21 cellular contexts compared by ENCODE assay signal in genomic region chr11:78820722-78821121, GRCh38.
DNase-seq lines count a peak whose midpoint lies in the region; ATAC-seq, FAIRE-seq and TF ChIP-seq lines count a peak whose summit lies in the region.
"Had no signal": no experiment of that assay in that cellular context is flagged by ENCODE, and none has a peak within 500 bp of the region (broad histone marks: within the 10 kb centered on the region; RNA-seq: fewer than 3 reads in every experiment).

No MANE protein-coding gene starts in this region.

- H3K27ac ChIP-seq in IMR-90 (ENCODE audit: insufficient read depth, low read length) = peak overlapping the region; percentile 54; the same call in 1 of the 2 replicates
- peak overlapping the region; percentile 59 to 73 (median 64) for H3K27ac ChIP-seq in thyroid gland
- H3K27ac ChIP-seq in small intestine (ENCODE audit: low read depth in 1 of 2, low read length in 1 of 2) = no peak overlapping the region

- H4K8ac ChIP-seq in IMR-90 (ENCODE audit: low read depth in 2 of 2, low read length in 2 of 2) = no peak overlapping the region; a peak in 1 of 4 replicates

- intact Hi-C loops in IMR-90 (cut with micrococcal nuclease) (loop anchor here (1.0 kb wide), 1 partner anchor 19 kb away; no protein-coding TSS in a partner anchor), thyroid gland (cut with DNase I) (loop anchor here (10.0 kb wide), 2 partner anchors 76 to 166 kb away; no protein-coding TSS in a partner anchor)

- H3K9me3 Mint-ChIP-seq in brain = no peaks in the 10 kb centered on the region
- no peaks in the 10 kb centered on the region for H3K9me3 Mint-ChIP-seq in osteocyte (ENCODE audit: unreplicated experiment)
- H3K9me3 Mint-ChIP-seq: CD8-positive, alpha-beta memory T cell; HFFc6; IgD-negative memory B cell had no signal

- no peak for TF ChIP-seq POLR2A in IMR-90 (IDR thresholded peaks at IDR 0.05; ENCODE audit: low read depth, low read length)
- no peak for TF ChIP-seq POLR2A in thyroid gland (IDR thresholded peaks at IDR 0.05)

- no peak overlapping the region for H3K56ac ChIP-seq in IMR-90 (ENCODE audit: extremely low read depth, insufficient read depth, low read length)

- peak overlapping the region; percentile 84 for H2BK20ac ChIP-seq in IMR-90 (ENCODE audit: low read depth, low read length)

- H3K4me2 ChIP-seq in IMR-90 (ENCODE audit: low read depth, low read length) = no peak overlapping the region

- H3K18ac ChIP-seq in IMR-90 (ENCODE audit: low read depth, low read length) = peak overlapping the region; percentile 94

- H3K4me1 Mint-ChIP-seq in brain (peaks cover 24% of the 10 kb centered on the region), osteocyte (ENCODE audit: unreplicated experiment) (peaks cover 47% of the 10 kb centered on the region)
- H3K4me1 Mint-ChIP-seq: CD4-positive, CD25-positive, alpha-beta regulatory T cell; CD8-positive, alpha-beta memory T cell; IgD-negative memory B cell had no signal

- no peak overlapping the region for H2AK5ac ChIP-seq in IMR-90 (ENCODE audit: low read depth, low read length)

- no peak for FAIRE-seq in small intestine (lab: Jason Lieb, UNC)
- FAIRE-seq: D721Med, G401.6, GM12891, GM18507, HTR-8/SVneo had no signal

- peak overlapping the region; percentile 78 for H4K5ac ChIP-seq in IMR-90 (ENCODE audit: low read depth, low read length)

- peaks cover 2% of the 10 kb centered on the region for H3K9me1 ChIP-seq in IMR-90 (ENCODE audit: insufficient read depth, low read length)

- dilution Hi-C loops in IMR-90 (cut with HindIII; ENCODE audit: low sequenced_read_pairs, unreplicated experiment) = no loop called here

- no peak overlapping the region for H3K9ac ChIP-seq in IMR-90 (ENCODE audit: low read depth, low read length)

- peak overlapping the region; percentile 66 for H2BK5ac ChIP-seq in IMR-90 (ENCODE audit: low read depth, low read length, poor library complexity, severe bottlenecking)

- H3K27ac Mint-ChIP-seq in brain = peak overlapping the region in 3 of 5 experiments; percentile 14 to 68 (median 64)
- H3K27ac Mint-ChIP-seq in osteocyte (ENCODE audit: unreplicated experiment) = peak overlapping the region; percentile 18
- H3K27ac Mint-ChIP-seq: CD4-positive, CD25-positive, alpha-beta regulatory T cell; CD8-positive, alpha-beta memory T cell; IgD-negative memory B cell had no signal

- no peak for TF ChIP-seq RAD21 in IMR-90 (IDR thresholded peaks at IDR 0.05; ENCODE audit: low read length)

- H3K36me3 Mint-ChIP-seq in brain (no peaks in the 10 kb centered on the region), osteocyte (ENCODE audit: unreplicated experiment) (no peaks in the 10 kb centered on the region)
- H3K36me3 Mint-ChIP-seq: CD4-positive, CD25-positive, alpha-beta regulatory T cell; CD8-positive, alpha-beta memory T cell; IgD-negative memory B cell had no signal

- DNase-seq in IMR-90 (no peak), osteocyte (ENCODE audit: extremely low spot score, unreplicated experiment) (no peak), thyroid gland (peak; percentile 76 to 82), NCI-H510A (lab: John Stamatoyannopoulos, UW) (no peak), D341Med (ENCODE audit: low spot score) (no peak), small intestine (no peak)
- DNase-seq: BE2C; CD4-positive, CD25-positive, alpha-beta regulatory T cell; CD8-positive, alpha-beta memory T cell; COR-L47; GOT3; H7; HFFc6 had no signal

- BruUV-seq in IMR-90 (replicated peaks; lab: Mats Ljungman, UMichigan) = no TSS peak

- H3K4me3 ChIP-seq in IMR-90 (ENCODE audit: insufficient read depth, low read depth, low read length) (no peak overlapping the region), thyroid gland (replicated peaks in 1 of 3) (no peak overlapping the region), small intestine (ENCODE audit: low read depth in 1 of 2, low read length in 2 of 2) (no peak overlapping the region)

- no peaks in the 10 kb centered on the region for H3K79me1 ChIP-seq in IMR-90 (ENCODE audit: low read depth in 1 of 2, low read length in 2 of 2)

- POLR2A ChIA-PET in IMR-90 (lab: Charles Lee; ENCODE audit: unreplicated experiment) = no interaction called here

- H3K23ac ChIP-seq in IMR-90 (ENCODE audit: low read depth, low read length) = peak overlapping the region; percentile 17; the same call in 1 of the 2 replicates

- peak overlapping the region; percentile 60; the same call in 1 of the 3 replicates for H2BK15ac ChIP-seq in IMR-90 (ENCODE audit: low read depth, low read length)

- in situ Hi-C loops in IMR-90 (cut with MboI; ENCODE audit: low sequenced_read_pairs) = no loop called here

- H3K4me3 Mint-ChIP-seq in brain (peak overlapping the region in 1 of 5 experiments; percentile 40), osteocyte (ENCODE audit: unreplicated experiment) (no peak overlapping the region)
- H3K4me3 Mint-ChIP-seq: CD4-positive, CD25-positive, alpha-beta regulatory T cell; CD8-positive, alpha-beta memory T cell; HFFc6; IgD-negative memory B cell had no signal

- no peak overlapping the region for H2AK9ac ChIP-seq in IMR-90 (replicated peaks; ENCODE audit: low read depth, low read length, poor library complexity)

- TF ChIP-seq CTCF in IMR-90 (conservative IDR thresholded peaks at IDR 0.05; ENCODE audit: low read depth, low read length) = no peak
- TF ChIP-seq CTCF in brain (conservative IDR thresholded peaks at IDR 0.05) = no peak
- no peak for TF ChIP-seq CTCF in osteocyte (IDR thresholded peaks at IDR 0.05)
- TF ChIP-seq CTCF in thyroid gland (IDR thresholded peaks at IDR 0.05) = no peak

- no peak overlapping the region for H2AFZ ChIP-seq in IMR-90 (replicated peaks; ENCODE audit: low read length, poor library complexity)

- 65% methylated on average over 2 of the region's 3 CpGs; no CpG with 5 or more reads in 1 of the 2 experiments for WGBS in IMR-90 (ENCODE audit: extremely low coverage in 2 of 2, insufficient read length in 1 of 2), 2 experiments
- whole genome bisulfite sequencing in thyroid gland, 2 donors = 36 to 44% methylated on average over 3 of the region's 3 CpGs
- WGBS in small intestine, 3 donors = 82 to 89% (median 84%) methylated on average over 3 of the region's 3 CpGs

- H3K36me3 ChIP-seq in IMR-90 (ENCODE audit: control insufficient read depth, insufficient read depth, low read length) (no peaks in the 10 kb centered on the region), thyroid gland (no peaks in the 10 kb centered on the region), small intestine (ENCODE audit: control insufficient read depth in 2 of 2, insufficient read depth in 2 of 2, low read length in 2 of 2) (no peaks in the 10 kb centered on the region)
- H3K36me3 ChIP-seq: BE2C had no signal

- H3K14ac ChIP-seq in IMR-90 (replicated peaks; ENCODE audit: low read depth, low read length) = peak overlapping the region; percentile 9; the same call in 1 of the 2 replicates

- CTCF ChIA-PET in IMR-90 (lab: Yijun Ruan, JAX) = interaction anchor here (2.0 kb wide), 1 partner anchor 22 kb away, joined by 7 read pairs; no protein-coding TSS in a partner anchor

- ATAC-seq in IMR-90 (ENCODE audit: low read depth) = no peak
- ATAC-seq: HCT116 had no signal

- H2BK120ac ChIP-seq in IMR-90 (ENCODE audit: low read depth, low read length) = peak overlapping the region; percentile 57

- no peaks in the 10 kb centered on the region for H3K27me3 ChIP-seq in IMR-90 (ENCODE audit: control insufficient read depth, insufficient read depth, low read length)
- H3K27me3 ChIP-seq in thyroid gland = no peaks in the 10 kb centered on the region
- H3K27me3 ChIP-seq in small intestine (ENCODE audit: control insufficient read depth in 2 of 2, insufficient read depth in 2 of 2, low read length in 2 of 2) = no peaks in the 10 kb centered on the region
- H3K27me3 ChIP-seq: BE2C had no signal

- H3K27me3 Mint-ChIP-seq in brain (no peaks in the 10 kb centered on the region), osteocyte (ENCODE audit: unreplicated experiment) (no peaks in the 10 kb centered on the region)
- H3K27me3 Mint-ChIP-seq: CD4-positive, CD25-positive, alpha-beta regulatory T cell; CD8-positive, alpha-beta memory T cell; IgD-negative memory B cell had no signal

- no peaks in the 10 kb centered on the region for H4K20me1 ChIP-seq in IMR-90 (ENCODE audit: insufficient read depth, low read length)

- H3K9me3 ChIP-seq in IMR-90 (ENCODE audit: control insufficient read depth, insufficient read depth, low read length) (no peaks in the 10 kb centered on the region), thyroid gland (no peaks in the 10 kb centered on the region), small intestine (ENCODE audit: control insufficient read depth, low read depth) (no peaks in the 10 kb centered on the region)
- H3K9me3 ChIP-seq: BE2C had no signal

- H4K91ac ChIP-seq in IMR-90 (ENCODE audit: insufficient read depth, low read depth, low read length) = peak overlapping the region; percentile 18; the same call in 1 of the 2 replicates

- H3K4me1 ChIP-seq in IMR-90 (ENCODE audit: control insufficient read depth, insufficient read depth, low read length) = peaks cover 10% of the 10 kb centered on the region
- peaks cover 50 to 78% of the 10 kb centered on the region in 2 donors for H3K4me1 ChIP-seq in thyroid gland
- no peaks in the 10 kb centered on the region for H3K4me1 ChIP-seq in small intestine (ENCODE audit: control insufficient read depth in 2 of 2, insufficient read depth in 1 of 2, low read depth in 1 of 2, low read length in 1 of 2)
- H3K4me1 ChIP-seq: BE2C had no signal

- H3K4ac ChIP-seq in IMR-90 (ENCODE audit: low read depth, low read length) = peak overlapping the region; percentile 70

TF ChIP-seq in IMR-90, 13 proteins besides CTCF, POLR2A, EP300 and RAD21 (continues in another document):
- TF ChIP-seq MAFK (IDR thresholded peaks at IDR 0.05; ENCODE audit: low read depth, low read length) (no peak), MAZ (IDR thresholded peaks at IDR 0.05; ENCODE audit: borderline replicate concordance, low read depth, low read length) (no peak), USF2 (IDR thresholded peaks at IDR 0.05; ENCODE audit: low read depth, low read length) (no peak), BHLHE40 (IDR thresholded peaks at IDR 0.05; ENCODE audit: low read depth, low read length) (no peak), ELK1 (IDR thresholded peaks at IDR 0.05; ENCODE audit: borderline replicate concordance, low read depth, low read length) (no peak)

Comparison
In these comparisons a context has a peak if more than half of its experiments do, and no peak if none do; other contexts are left out.
1. DNase-seq: peak in thyroid gland (2 of 2); none in IMR-90 (single experiment), osteocyte (single experiment), NCI-H510A (single experiment), D341Med (single experiment) and small intestine (single experiment).
2. H3K27ac ChIP-seq: peak in IMR-90 (single experiment) and thyroid gland (3 of 3); none in small intestine (0 of 2).